In genomic region chr19:533485-534058, GRCh38 we compare ENCODE assay signal across 9 cellular contexts. TPM values are rescaled to one million over a fixed set of nuclear protein-coding genes. Genes with fewer than 3 reads are reported as not detected.
DNase-seq lines count a peak whose midpoint lies in the region; ATAC-seq and TF ChIP-seq lines count a peak whose summit lies in the region.
"Had no signal": no experiment of that assay in that cellular context is flagged by ENCODE, and none has a peak within 500 bp of the region (broad histone marks: within the 10 kb centered on the region; RNA-seq: fewer than 3 reads in every experiment).

No MANE protein-coding gene starts in this region.

- peak overlapping the region; percentile 81 for H3K4me3 ChIP-seq in SK-N-MC
- peak overlapping the region; percentile 55 to 97 (median 84) for H3K4me3 ChIP-seq in fibroblast of lung (replicated peaks in 1 of 4; ENCODE audit: control extremely low read depth in 1 of 4, insufficient read depth in 1 of 4, low read depth in 3 of 4, low read length in 4 of 4)
- H3K4me3 ChIP-seq in psoas muscle, result peak overlapping the region; percentile 89

- no peak for TF ChIP-seq CTCF in fibroblast of lung (conservative IDR thresholded peaks at IDR 0.05 in 1 of 2, IDR thresholded peaks at IDR 0.05 in 1 of 2; ENCODE audit: low read depth in 1 of 2, low read length in 2 of 2)
- no peak for TF ChIP-seq CTCF in psoas muscle (IDR thresholded peaks at IDR 0.05)

- no peaks in the 10 kb centered on the region for H3K9me3 ChIP-seq in SK-N-MC (ENCODE audit: low read depth, low read length)
- H3K9me3 ChIP-seq in fibroblast of lung (ENCODE audit: control insufficient read depth, insufficient read depth, low read depth, low read length), result no peaks in the 10 kb centered on the region
- no peaks in the 10 kb centered on the region for H3K9me3 ChIP-seq in psoas muscle

- intact Hi-C loops in psoas muscle (cut with DNase I), result loop anchor here in 1 of 2 donors (5.0 kb wide), 1 partner anchor 39 kb away; the partner anchor contains the start of gene BSG

- H4K20me1 ChIP-seq in fibroblast of lung (ENCODE audit: control insufficient read depth, extremely low read depth, insufficient read depth, low read length), result no peaks in the 10 kb centered on the region

- H2AFZ ChIP-seq in fibroblast of lung (ENCODE audit: low read length), result no peak overlapping the region

- peaks cover 43% of the 10 kb centered on the region for H3K79me2 ChIP-seq in fibroblast of lung (ENCODE audit: control insufficient read depth, insufficient read depth, low read length)

- peak overlapping the region; percentile 91 for H3K9ac ChIP-seq in SK-N-MC (ENCODE audit: insufficient read length)
- H3K9ac ChIP-seq in fibroblast of lung (ENCODE audit: insufficient read depth, low read length), result peak overlapping the region; percentile 82

- ATAC-seq in psoas muscle (no peak), HG02642 (IDR thresholded peaks at IDR 0.05; ENCODE audit: poor library complexity, unreplicated experiment) (no peak)

- H3K27me3 ChIP-seq in fibroblast of lung (ENCODE audit: control insufficient read depth, insufficient read depth, low read length), result no peaks in the 10 kb centered on the region
- H3K27me3 ChIP-seq in psoas muscle (ENCODE audit: insufficient read depth in 3 of 3, low read length in 2 of 3), result no peaks in the 10 kb centered on the region

- H3K27ac ChIP-seq in SK-N-MC (no peak overlapping the region), fibroblast of lung (ENCODE audit: insufficient read depth, low read length) (peak overlapping the region; percentile 80), psoas muscle (peak overlapping the region; percentile 98)

- peak overlapping the region; percentile 92 for H3K4me2 ChIP-seq in fibroblast of lung (ENCODE audit: extremely low read depth, insufficient read depth, low read length)

- DNase-seq in EH (ENCODE audit: low read depth) (peak; percentile 20), SK-N-MC (ENCODE audit: low read depth, low spot score) (no peak), fibroblast of lung (ENCODE audit: low read depth in 2 of 2) (no peak), psoas muscle (no peak), AG20443 (ENCODE audit: low spot score) (no peak), NCI-H2107 (lab: John Stamatoyannopoulos, UW) (no peak), kidney glomerular epithelial cell (lab: John Stamatoyannopoulos, UW) (no peak)
- DNase-seq: activated CD4-positive, CD25-positive, alpha-beta regulatory T cell had no signal

- WGBS in psoas muscle, 3 donors, result 17 to 34% (median 19%) methylated on average over 16 to 17 of the region's 17 CpGs

- peaks cover 13% of the 10 kb centered on the region; the same call in 1 of the 2 replicates for H3K36me3 ChIP-seq in SK-N-MC (ENCODE audit: insufficient read depth, low read length)
- peaks cover 16% of the 10 kb centered on the region for H3K36me3 ChIP-seq in fibroblast of lung (ENCODE audit: control insufficient read depth, insufficient read depth, low read length)
- H3K36me3 ChIP-seq in psoas muscle (ENCODE audit: insufficient read depth in 1 of 2, low read depth in 1 of 2), result peaks cover 0 to 29% of the 10 kb centered on the region in 2 donors

- H3K4me1 ChIP-seq in fibroblast of lung (ENCODE audit: control insufficient read depth, extremely low read depth, insufficient read depth, low read length) (peaks cover 2% of the 10 kb centered on the region), psoas muscle (peaks cover 32% of the 10 kb centered on the region)

RNA-seq across cellular contexts. Expression of gene CDC34, which starts 2.0 kb away (rescaled TPM):
- total RNA-seq in fibroblast of lung (65.0 and 72.5 TPM in 2 replicates), psoas muscle (100 to 1,000 TPM in 1 of 4 donors, 10 to 100 TPM in 3; 72.6 to 107 (median 83.0) TPM)
- polyA plus RNA-seq in fibroblast of lung (23.3 and 27.0 TPM in 2 replicates), psoas muscle (100 to 1,000 TPM; 113 to 160 (median 123) TPM)
- polyA plus RNA-seq in fibroblast of lung (2012), result 35.3 and 55.5 TPM in 2 replicates
- polyA minus RNA-seq in fibroblast of lung (ENCODE audit: low replicate concordance), result 55.3 and 76.4 TPM in 2 replicates

RNA-seq across cellular contexts. Expression of gene GZMM, which starts 10.3 kb away (rescaled TPM):
- total RNA-seq in fibroblast of lung, result 0.17 TPM in 1 of 2 replicates, not detected in the other
- polyA plus RNA-seq in fibroblast of lung, result 0.35 TPM in 1 of 2 replicates, not detected in the other
- 0.16 and 1.3 TPM in 2 replicates for polyA plus RNA-seq in fibroblast of lung (2012)
- polyA minus RNA-seq in fibroblast of lung (ENCODE audit: low replicate concordance), result not detected in 2 replicates
- not detected for total RNA-seq in psoas muscle
- under 1 TPM; 0.11 to 0.23 (median 0.14) TPM for polyA plus RNA-seq in psoas muscle

RNA-seq across cellular contexts. Expression of gene TPGS1, which starts 26.3 kb away (rescaled TPM):
- 30.1 and 36.0 TPM in 2 replicates for total RNA-seq in fibroblast of lung
- polyA plus RNA-seq in fibroblast of lung, result 1.7 and 2.0 TPM in 2 replicates
- polyA plus RNA-seq in fibroblast of lung (2012), result 6.9 and 11.7 TPM in 2 replicates
- 1.1 and 2.8 TPM in 2 replicates for polyA minus RNA-seq in fibroblast of lung (ENCODE audit: low replicate concordance)
- total RNA-seq in psoas muscle, result 10 to 100 TPM in 2 of 4 donors, 1 to 10 TPM in 2; 8.9 to 16.3 (median 10.2) TPM
- polyA plus RNA-seq in psoas muscle, result 10 to 100 TPM in 2 of 3 donors, 1 to 10 TPM in 1; 9.8 to 16.6 (median 12.6) TPM

RNA-seq across cellular contexts. Expression of gene MADCAM1, which starts 37.3 kb away (rescaled TPM):
- total RNA-seq in fibroblast of lung (0.17 and 0.26 TPM in 2 replicates), psoas muscle (under 1 TPM; 0.26 to 0.40 (median 0.35) TPM)
- polyA plus RNA-seq in fibroblast of lung (not detected in 2 replicates), psoas muscle (1 to 10 TPM in 1 of 3 donors, under 1 TPM in 2; 0.08 to 1.8 (median 0.33) TPM)
- polyA plus RNA-seq in fibroblast of lung (2012), result 0.22 TPM in 1 of 2 replicates, not detected in the other
- not detected in 2 replicates for polyA minus RNA-seq in fibroblast of lung (ENCODE audit: low replicate concordance)

RNA-seq across cellular contexts. Expression of gene BSG, which starts 38.8 kb away (rescaled TPM):
- total RNA-seq in fibroblast of lung (199 and 246 TPM in 2 replicates), psoas muscle (100 to 1,000 TPM; 172 to 381 (median 300) TPM)
- polyA plus RNA-seq in fibroblast of lung (258 and 325 TPM in 2 replicates), psoas muscle (100 to 1,000 TPM; 202 to 308 (median 299) TPM)
- polyA plus RNA-seq in fibroblast of lung (2012), result 440 and 446 TPM in 2 replicates
- 93.8 and 208 TPM in 2 replicates for polyA minus RNA-seq in fibroblast of lung (ENCODE audit: low replicate concordance)
